28 cellular contexts compared by ENCODE assay signal in the genomic region with DNA sequence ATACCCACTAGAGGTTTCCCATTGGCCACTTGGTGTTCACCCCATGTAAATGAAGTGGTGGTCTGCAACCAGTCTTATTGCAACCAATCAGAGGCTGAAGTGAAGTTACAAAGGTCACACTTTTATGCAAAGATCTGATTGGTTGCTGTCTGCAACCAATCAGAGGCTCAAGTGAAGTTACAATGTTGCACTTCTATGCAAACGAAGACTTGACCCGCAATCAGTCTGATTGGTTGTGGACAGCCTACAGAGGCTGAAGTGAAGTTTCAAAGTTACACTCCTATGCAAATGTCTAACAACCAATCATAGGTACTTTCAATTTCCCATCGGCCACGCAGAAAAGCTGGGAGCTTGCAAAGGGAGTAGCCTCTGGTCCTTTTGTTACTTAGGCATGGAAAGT.
"Had no signal": no experiment of that assay in that cellular context is flagged by ENCODE, and none has a peak within 500 bp of the region (broad histone marks: within the 10 kb centered on the region; RNA-seq: fewer than 3 reads in every experiment).

No MANE protein-coding gene starts in this region.

- ATAC-seq: heart right ventricle; left lobe of liver; natural killer cell treated with Interleukin-12 subunit alpha and Interleukin-12 subunit beta and Interleukin-15 and Interleukin-18, amount 100 ng/mL, for 72 hours; pancreas; sciatic nerve; stimulated activated memory B cell treated with anti-CD40 and anti-IgM and Interleukin-4, amounts not matched to agents 10 μg/mL and 1 μg/mL and 100 μg/mL, for 72 hours; stimulated activated naive CD8-positive, alpha-beta T cell treated with anti-CD3 and anti-CD28 coated beads, Interleukin-15, Interleukin-2, amounts not matched to agents 100 U/mL and 50 U/mL, for 24 hours had no signal

- FAIRE-seq: colon, islet of Langerhans, pancreas, urothelium cell line had no signal

- H3K4me1 Mint-ChIP-seq: neural crest cell; stimulated activated memory B cell treated with anti-CD40 and anti-IgM and Interleukin-4, amounts not matched to agents 10 μg/mL and 1 μg/mL and 100 μg/mL, for 72 hours had no signal

- H3K36me3 Mint-ChIP-seq: memory B cell; naive B cell; natural killer cell treated with Interleukin-12 subunit alpha and Interleukin-12 subunit beta and Interleukin-15 and Interleukin-18, amount 100 ng/mL, for 72 hours; stimulated activated memory B cell treated with anti-CD40 and anti-IgM and Interleukin-4, amounts not matched to agents 10 μg/mL and 1 μg/mL and 100 μg/mL, for 72 hours had no signal

- H3K27me3 ChIP-seq: esophagus squamous epithelium, heart right ventricle, neutrophil, upper lobe of left lung had no signal

- H3K27ac ChIP-seq: esophagus squamous epithelium, heart right ventricle, neutrophil, pancreas, thoracic aorta, tibial nerve, upper lobe of left lung had no signal

- DNase-seq: effector CD8-positive, alpha-beta T cell; erythroblast; esophagus squamous epithelium; foreskin melanocyte; glutamatergic neuron; heart right ventricle; hippocampal formation; kidney glomerular epithelial cell; naive B cell; pancreas; stimulated activated CD4-positive, alpha-beta T cell treated with anti-CD3 and anti-CD28 coated beads, Interleukin-4, amount 100 ng/mL, for 4 hours; stimulated activated naive CD8-positive, alpha-beta T cell treated with anti-CD3 and anti-CD28 coated beads, Interleukin-15, Interleukin-2, amounts not matched to agents 100 U/mL and 50 U/mL, for 24 hours; substantia nigra; upper lobe of left lung had no signal

- H3K27me3 Mint-ChIP-seq: memory B cell; naive B cell; stimulated activated memory B cell treated with anti-CD40 and anti-IgM and Interleukin-4, amounts not matched to agents 10 μg/mL and 1 μg/mL and 100 μg/mL, for 72 hours had no signal

- H3K9me3 ChIP-seq: esophagus squamous epithelium, heart right ventricle, neutrophil, pancreas, thoracic aorta, tibial nerve, upper lobe of left lung had no signal

- H3K27ac Mint-ChIP-seq: dendritic cell treated with granulocyte-macrophage colony-stimulating factor and Interleukin-4, amounts not matched to agents 40 ng/mL and 50 ng/mL, for 4 days; memory B cell; naive B cell; natural killer cell treated with Interleukin-12 subunit alpha and Interleukin-12 subunit beta and Interleukin-15 and Interleukin-18, amount 100 ng/mL, for 72 hours; stimulated activated memory B cell treated with anti-CD40 and anti-IgM and Interleukin-4, amounts not matched to agents 10 μg/mL and 1 μg/mL and 100 μg/mL, for 72 hours had no signal

- H3K4me3 ChIP-seq: esophagus squamous epithelium, heart right ventricle, lung, pancreas, thoracic aorta, tibial nerve, upper lobe of left lung had no signal

- H3K4me1 ChIP-seq: esophagus squamous epithelium, pancreas, tibial nerve, upper lobe of left lung had no signal

- H3K36me3 ChIP-seq: esophagus squamous epithelium, heart right ventricle, neutrophil, pancreas, thoracic aorta, tibial nerve, upper lobe of left lung had no signal

- H3K9me3 Mint-ChIP-seq: dendritic cell treated with granulocyte-macrophage colony-stimulating factor and Interleukin-4, amounts not matched to agents 40 ng/mL and 50 ng/mL, for 4 days; memory B cell; naive B cell; natural killer cell treated with Interleukin-12 subunit alpha and Interleukin-12 subunit beta and Interleukin-15 and Interleukin-18, amount 100 ng/mL, for 72 hours; stimulated activated memory B cell treated with anti-CD40 and anti-IgM and Interleukin-4, amounts not matched to agents 10 μg/mL and 1 μg/mL and 100 μg/mL, for 72 hours had no signal

- H3K4me3 Mint-ChIP-seq: dendritic cell treated with granulocyte-macrophage colony-stimulating factor and Interleukin-4, amounts not matched to agents 40 ng/mL and 50 ng/mL, for 4 days; memory B cell; naive B cell; natural killer cell treated with Interleukin-12 subunit alpha and Interleukin-12 subunit beta and Interleukin-15 and Interleukin-18, amount 100 ng/mL, for 72 hours; neural crest cell; stimulated activated memory B cell treated with anti-CD40 and anti-IgM and Interleukin-4, amounts not matched to agents 10 μg/mL and 1 μg/mL and 100 μg/mL, for 72 hours had no signal
